ENCODE assay signal across 21 cellular contexts in genomic region chr17:21528031-21528684, GRCh38.
DNase-seq lines count a peak whose midpoint lies in the region; ATAC-seq, FAIRE-seq and TF ChIP-seq lines count a peak whose summit lies in the region.
"Had no signal": no experiment of that assay in that cellular context is flagged by ENCODE, and none has a peak within 500 bp of the region (broad histone marks: within the 10 kb centered on the region; RNA-seq: fewer than 3 reads in every experiment).

No MANE protein-coding gene starts in this region.

- 46% methylated on average over 7 of the region's 9 CpGs for WGBS in K562 (ENCODE audit: insufficient coverage, low coverage, missing lambda C conversion rate)
- 78% methylated on average over 9 of the region's 9 CpGs for WGBS in testis, 2 donors

- no peaks in the 10 kb centered on the region for H3K79me2 ChIP-seq in GM23338 (replicated peaks; ENCODE audit: insufficient read depth)
- H3K79me2 ChIP-seq in K562 (ENCODE audit: control insufficient read depth, insufficient read depth, low read length) = no peaks in the 10 kb centered on the region

- CTCF ChIA-PET in K562 (lab: Yijun Ruan, JAX; ENCODE audit: low intra/inter-chr PET ratio) = no interaction called here
- CTCF ChIA-PET in activated CD8-positive, alpha-beta T cell treated with anti-CD3 and anti-CD28 coated beads, Interleukin-2, amount 10 ng/mL, durations not matched to agents 7 days and 5 days (lab: Charles Lee) = no interaction called here

- H3K36me3 ChIP-seq in GM23338 (ENCODE audit: insufficient read depth) (no peaks in the 10 kb centered on the region), K562 (ENCODE audit: control insufficient read depth, insufficient read depth, low read length) (no peaks in the 10 kb centered on the region), testis (ENCODE audit: low read depth, missing control alignments) (no peaks in the 10 kb centered on the region)

- H3K9me3 ChIP-seq in K562 (replicated peaks; ENCODE audit: control insufficient read depth, insufficient read depth, low read depth, low read length) = no peaks in the 10 kb centered on the region
- no peaks in the 10 kb centered on the region for H3K9me3 ChIP-seq in testis

- peaks cover 13% of the 10 kb centered on the region for H3K4me1 Mint-ChIP-seq in GM23338
- H3K4me1 Mint-ChIP-seq in activated CD8-positive, alpha-beta T cell treated with anti-CD3 and anti-CD28 coated beads, Interleukin-2, amount 10 ng/mL, durations not matched to agents 7 days and 5 days (ENCODE audit: low read depth) = peaks cover 9% of the 10 kb centered on the region
- H3K4me1 Mint-ChIP-seq: B cell, IgD-negative memory B cell had no signal

- DNase-seq in NCI-H82 (lab: John Stamatoyannopoulos, UW) = peak; percentile 29
- DNase-seq in NCI-H82 treated with DMSO at 0.1 percent for 48 hours (lab: John Stamatoyannopoulos, UW; ENCODE audit: unreplicated experiment) = no peak
- no peak for DNase-seq in GM23338 (ENCODE audit: low spot score)
- no peak for DNase-seq in K562 (ENCODE audit: extremely low read depth in 1 of 4, low spot score in 3 of 4)
- peak; percentile 47 for DNase-seq in testis
- DNase-seq in activated CD8-positive, alpha-beta T cell treated with anti-CD3 and anti-CD28 coated beads, Interleukin-2, amount 10 ng/mL, durations not matched to agents 7 days and 5 days = no peak
- DNase-seq in NAMALWA (ENCODE audit: low spot score) = no peak
- DNase-seq: 8988T; ACHN; C1 segment of cervical spinal cord; Calu3; CD4-positive, alpha-beta T cell; DMS153; DMS79 treated with DMSO at 0.1 percent for 48 hours; EL; GOT3; H9 had no signal

- TF ChIP-seq CTCF in GM23338 (conservative IDR thresholded peaks at IDR 0.05; ENCODE audit: low read depth in 2 of 2) (no peak), K562 (IDR thresholded peaks at IDR 0.05 in 2 of 3, conservative IDR thresholded peaks at IDR 0.05 in 1 of 3; ENCODE audit: insufficient read depth in 2 of 3, low read depth in 1 of 3, low read length in 3 of 3) (no peak), testis (IDR thresholded peaks at IDR 0.05) (no peak)

- H3F3A ChIP-seq in GM23338 (replicated peaks; ENCODE audit: low read depth) = no peaks in the 10 kb centered on the region

- no peak for FAIRE-seq in K562 (lab: Jason Lieb, UNC)
- FAIRE-seq: G401.6, GM12891 had no signal

- intact Hi-C loops in K562 (cut with micrococcal nuclease) = loop anchor here (10.0 kb wide), 1 partner anchor 67 kb away; no protein-coding TSS in a partner anchor
- intact Hi-C loops in testis (cut with DNase I; ENCODE audit: low total_unique reads) = no loop called here

- POLR2A ChIA-PET in K562 (lab: Yijun Ruan, JAX) = interaction anchor here (0.6 kb wide), 1 partner anchor 177 kb away, joined by 4 read pairs; no protein-coding TSS in a partner anchor
- POLR2A ChIA-PET in activated CD8-positive, alpha-beta T cell treated with anti-CD3 and anti-CD28 coated beads, Interleukin-2, amount 10 ng/mL, durations not matched to agents 7 days and 5 days (lab: Charles Lee) = no interaction called here

- in situ Hi-C loops in K562 (cut with MboI) = no loop called here

- H3K9me3 Mint-ChIP-seq in GM23338 = no peaks in the 10 kb centered on the region
- no peaks in the 10 kb centered on the region for H3K9me3 Mint-ChIP-seq in activated CD8-positive, alpha-beta T cell treated with anti-CD3 and anti-CD28 coated beads, Interleukin-2, amount 10 ng/mL, durations not matched to agents 7 days and 5 days (ENCODE audit: insufficient read depth)
- H3K9me3 Mint-ChIP-seq: CD4-positive, alpha-beta T cell; IgD-negative memory B cell had no signal

- ATAC-seq in GM23338 (peak; percentile 50; the same call in 2 of the 3 replicates), K562 (no peak)
- no peak for ATAC-seq in activated CD8-positive, alpha-beta T cell treated with anti-CD3 and anti-CD28 coated beads, Interleukin-2, amount 10 ng/mL, durations not matched to agents 7 days and 5 days

- H3K27ac ChIP-seq in GM23338 (ENCODE audit: low read depth) (no peak overlapping the region), K562 (ENCODE audit: extremely low read depth, low read depth, low read length) (no peak overlapping the region), testis (no peak overlapping the region)

- H3K9me1 ChIP-seq in K562 (ENCODE audit: control insufficient read depth, insufficient read depth, low read length) = no peaks in the 10 kb centered on the region

- no peak overlapping the region for H3K9ac ChIP-seq in K562 (ENCODE audit: insufficient read depth in 1 of 2, low read depth in 2 of 2, low read length in 2 of 2)

- H3K4me3 ChIP-seq in GM23338 (no peak overlapping the region), K562 (no peak overlapping the region), testis (no peak overlapping the region)

- BruUV-seq in K562 (replicated peaks; lab: Mats Ljungman, UMichigan) = no TSS peak

- no peak overlapping the region for H3K4me3 Mint-ChIP-seq in GM23338
- no peak overlapping the region for H3K4me3 Mint-ChIP-seq in activated CD8-positive, alpha-beta T cell treated with anti-CD3 and anti-CD28 coated beads, Interleukin-2, amount 10 ng/mL, durations not matched to agents 7 days and 5 days
- H3K4me3 Mint-ChIP-seq: B cell; CD4-positive, alpha-beta T cell; H9 had no signal

- no peaks in the 10 kb centered on the region for H3K9me2 ChIP-seq in GM23338 (ENCODE audit: insufficient read depth)

- no peak overlapping the region for H2AFZ ChIP-seq in GM23338
- H2AFZ ChIP-seq in K562 (ENCODE audit: low read depth, low read length) = no peak overlapping the region

- TF ChIP-seq POLR2A in K562 (conservative IDR thresholded peaks at IDR 0.05) (no peak), testis (IDR thresholded peaks at IDR 0.05) (no peak)

- H4K20me1 ChIP-seq in GM23338 (replicated peaks; ENCODE audit: insufficient read depth) = peaks cover 2% of the 10 kb centered on the region; the same call in 1 of the 2 replicates
- H4K20me1 ChIP-seq in K562 (replicated peaks; ENCODE audit: control insufficient read depth, insufficient read depth, low read length) = no peaks in the 10 kb centered on the region

- no peak for TF ChIP-seq RAD21 in K562 (CRISPR knock-in tag; conservative IDR thresholded peaks at IDR 0.05 in 1 of 2, IDR thresholded peaks at IDR 0.05 in 1 of 2)

- no peaks in the 10 kb centered on the region for H3K27me3 Mint-ChIP-seq in GM23338 (ENCODE audit: insufficient read depth, low read depth, poor library complexity)
- peaks cover 2% of the 10 kb centered on the region for H3K27me3 Mint-ChIP-seq in activated CD8-positive, alpha-beta T cell treated with anti-CD3 and anti-CD28 coated beads, Interleukin-2, amount 10 ng/mL, durations not matched to agents 7 days and 5 days (ENCODE audit: low read depth)
- H3K27me3 Mint-ChIP-seq: CD4-positive, alpha-beta T cell; IgD-negative memory B cell had no signal

- H3K27ac Mint-ChIP-seq in GM23338 = no peak overlapping the region
- H3K27ac Mint-ChIP-seq in activated CD8-positive, alpha-beta T cell treated with anti-CD3 and anti-CD28 coated beads, Interleukin-2, amount 10 ng/mL, durations not matched to agents 7 days and 5 days = no peak overlapping the region
- H3K27ac Mint-ChIP-seq: B cell; CD4-positive, alpha-beta T cell; IgD-negative memory B cell had no signal

- H3K4me2 ChIP-seq in GM23338 (no peak overlapping the region), K562 (ENCODE audit: insufficient read depth, low read length) (no peak overlapping the region)

- H3K27me3 ChIP-seq in GM23338 (ENCODE audit: insufficient read depth) (no peaks in the 10 kb centered on the region), K562 (ENCODE audit: control insufficient read depth in 2 of 2, insufficient read depth in 2 of 2, low read length in 2 of 2) (no peaks in the 10 kb centered on the region), testis (no peaks in the 10 kb centered on the region)

- no peak for TF ChIP-seq EP300 in K562 (IDR thresholded peaks at IDR 0.05; ENCODE audit: low read length)

- H3K4me1 ChIP-seq in GM23338 (ENCODE audit: insufficient read depth) = no peaks in the 10 kb centered on the region
- peaks cover 0 to 3% of the 10 kb centered on the region in 2 experiments; a peak in 3 of 5 replicates for H3K4me1 ChIP-seq in K562 (replicated peaks in 1 of 2; ENCODE audit: control insufficient read depth in 2 of 2, insufficient read depth in 2 of 2, low read length in 2 of 2)
- no peaks in the 10 kb centered on the region for H3K4me1 ChIP-seq in testis

- H3K36me3 Mint-ChIP-seq in GM23338 (ENCODE audit: low read depth) = no peaks in the 10 kb centered on the region
- H3K36me3 Mint-ChIP-seq in activated CD8-positive, alpha-beta T cell treated with anti-CD3 and anti-CD28 coated beads, Interleukin-2, amount 10 ng/mL, durations not matched to agents 7 days and 5 days (ENCODE audit: low read depth) = no peaks in the 10 kb centered on the region
- H3K36me3 Mint-ChIP-seq: IgD-negative memory B cell had no signal

TF ChIP-seq in K562, 482 proteins besides CTCF, POLR2A, EP300 and RAD21 (continues in another document):
- TF ChIP-seq MCM7 (IDR thresholded peaks at IDR 0.05) (no peak), FOSL1 (tag; conservative IDR thresholded peaks at IDR 0.05) (no peak), SIN3A (IDR thresholded peaks at IDR 0.05; ENCODE audit: borderline replicate concordance in 2 of 2, control insufficient read depth in 1 of 2, low read depth in 2 of 2, low read length in 2 of 2) (no peak), PCBP1 (IDR thresholded peaks at IDR 0.05; ENCODE audit: low read depth, low read length, poor library complexity, severe bottlenecking) (no peak), NRF1 (conservative IDR thresholded peaks at IDR 0.05 in 1 of 2, IDR thresholded peaks at IDR 0.05 in 1 of 2) (no peak), STAG1 (CRISPR knock-in tag; IDR thresholded peaks at IDR 0.05; ENCODE audit: borderline replicate concordance) (no peak), ZSCAN29 (IDR thresholded peaks at IDR 0.05) (no peak), SIRT6 (IDR thresholded peaks at IDR 0.05; ENCODE audit: low read depth, low read length) (no peak), ZNF354B (CRISPR knock-in tag; IDR thresholded peaks at IDR 0.05) (no peak), PKNOX1 (IDR thresholded peaks at IDR 0.05) (no peak), USF1 (CRISPR knock-in tag; IDR thresholded peaks at IDR 0.05) (no peak)

Comparison
In these comparisons a context has a peak if more than half of its experiments do, and no peak if none do; other contexts are left out.
1. DNase-seq: peak in NCI-H82 (single experiment) and testis (single experiment); none in NCI-H82 treated with DMSO at 0.1 percent for 48 hours (single experiment), GM23338 (single experiment), K562 (0 of 4), activated CD8-positive, alpha-beta T cell treated with anti-CD3 and anti-CD28 coated beads, Interleukin-2, amount 10 ng/mL, durations not matched to agents 7 days and 5 days (single experiment) and NAMALWA (single experiment).